Comparison of ENCODE assay signal across 25 cellular contexts in the genomic region with DNA sequence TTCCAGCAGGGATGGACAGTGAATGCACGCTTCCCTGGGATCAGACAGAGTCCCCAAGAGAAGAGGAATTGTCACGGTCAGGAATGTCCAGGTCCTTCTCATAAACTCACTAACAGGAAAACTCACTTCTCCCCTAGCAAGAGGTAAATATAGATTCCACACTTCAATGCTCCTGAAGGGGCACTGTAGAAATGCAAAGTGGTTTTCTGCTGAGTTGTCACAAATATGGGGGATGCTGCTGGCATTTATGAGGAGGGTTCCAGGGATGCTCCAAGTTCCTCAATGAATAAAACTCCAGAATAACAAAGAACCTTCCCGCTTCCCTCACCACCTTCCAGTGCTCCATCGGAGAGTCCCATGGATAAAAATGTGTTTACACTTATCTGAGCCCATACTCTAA.
"Had no signal": no experiment of that assay in that cellular context is flagged by ENCODE, and none has a peak within 500 bp of the region (broad histone marks: within the 10 kb centered on the region; RNA-seq: fewer than 3 reads in every experiment).

No MANE protein-coding gene starts in this region.

- H3K4me2 ChIP-seq: hepatocyte, neural progenitor cell had no signal

- H3K9ac ChIP-seq: neural progenitor cell had no signal

- ATAC-seq: natural killer cell; sciatic nerve; stimulated activated effector memory CD8-positive, alpha-beta T cell treated with anti-CD3 and anti-CD28 coated beads, Interleukin-12 subunit alpha, Interleukin-12 subunit beta, amount 100 ng/mL, for 72 hours had no signal

- DNase-seq: islet precursor cell; left ventricle myocardium inferior; mesendoderm; naive B cell; natural killer cell; nephron progenitor cell; ovary; stimulated activated CD4-positive, alpha-beta T cell treated with anti-CD3 and anti-CD28 coated beads, Interleukin-12 subunit alpha, Interleukin-12 subunit beta, amount 100 ng/mL, for 4 hours; stimulated activated CD4-positive, alpha-beta T cell treated with anti-CD3 and anti-CD28 coated beads, Interleukin-15, amount 100 ng/mL, for 24 hours; stimulated activated CD4-positive, alpha-beta T cell treated with anti-CD3 and anti-CD28 coated beads, Interleukin-2, amount 100 ng/mL, for 24 hours; stimulated activated CD4-positive, alpha-beta T cell treated with anti-CD3 and anti-CD28 coated beads, Interleukin-4, amount 100 ng/mL, for 1 hour; stimulated activated naive CD4-positive, alpha-beta T cell; tibial artery; trophoblast cell; uterus had no signal

- H3K27ac ChIP-seq: hepatocyte, left ventricle myocardium inferior, neural progenitor cell, neutrophil, ovary, right atrium auricular region, skin epidermis, suprapubic skin, thoracic aorta, tibial artery, uterus had no signal

- H3K36me3 ChIP-seq: left ventricle myocardium inferior, neural progenitor cell, neutrophil, ovary, right atrium auricular region, suprapubic skin, thoracic aorta, tibial artery, uterus had no signal

- H3K4me1 ChIP-seq: uterus had no signal

- H3K27me3 ChIP-seq: hepatocyte, neural progenitor cell, neutrophil, ovary, right atrium auricular region, suprapubic skin, tibial artery, uterus had no signal

- H3K9me3 ChIP-seq: left ventricle myocardium inferior, neutrophil, ovary, right atrium auricular region, suprapubic skin, thoracic aorta, tibial artery, uterus had no signal

- H2AFZ ChIP-seq: hepatocyte, neural progenitor cell had no signal

- H3K4me3 ChIP-seq: hepatocyte, left ventricle myocardium inferior, lung, neural progenitor cell, ovary, right atrium auricular region, skin epidermis, suprapubic skin, thoracic aorta, tibial artery, uterus had no signal
